In the genomic region with DNA sequence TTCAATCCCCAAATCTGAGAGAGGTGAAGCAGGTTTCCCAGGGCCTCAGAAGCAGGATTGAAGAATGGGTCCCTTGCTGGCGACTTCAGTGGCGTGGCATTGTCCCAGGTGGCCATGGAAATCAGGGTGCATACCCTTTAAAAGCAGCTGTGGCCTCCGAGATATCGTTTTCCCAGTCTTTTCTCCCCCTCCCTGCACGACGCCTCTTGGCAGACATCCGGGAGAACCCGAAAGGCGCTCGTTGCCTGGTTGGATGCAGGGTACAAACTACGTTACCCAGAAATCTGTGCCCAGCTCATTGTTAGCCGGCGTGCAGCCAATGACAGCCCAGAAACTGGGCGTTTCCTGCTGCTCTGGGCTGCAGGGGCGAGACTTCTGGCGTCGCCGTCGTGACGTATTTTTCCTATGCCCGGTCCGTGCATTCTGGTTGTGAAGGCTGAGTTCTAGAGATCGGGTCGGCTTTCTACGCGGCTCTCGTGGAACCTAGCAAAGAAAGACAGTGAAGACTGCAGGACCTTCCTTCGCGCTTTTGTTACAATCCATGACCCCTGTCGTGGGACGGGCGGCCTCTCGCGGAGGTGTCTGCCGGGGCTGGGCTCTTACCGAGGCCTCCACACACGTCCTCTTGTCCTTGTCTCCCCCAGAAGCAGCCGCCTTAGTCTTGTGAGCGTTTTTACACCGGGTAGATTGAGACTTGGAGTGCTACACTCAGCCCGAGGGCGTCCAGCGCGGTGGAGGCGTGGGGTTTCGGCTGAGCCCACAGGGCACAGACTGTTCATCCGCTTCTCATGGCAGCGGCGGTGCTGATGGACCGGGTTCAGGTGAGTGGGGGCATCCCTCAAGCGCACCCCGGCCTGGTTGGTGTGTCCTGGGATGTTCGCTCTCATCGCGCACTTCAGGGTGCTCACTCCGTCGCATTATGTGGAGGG, we compare ENCODE assay signal across 8 cellular contexts. TPM values are rescaled to one million over a fixed set of nuclear protein-coding genes. Genes with fewer than 3 reads are reported as not detected.
A peak's percentile ranks its signal among the peaks of the same experiment; 100 is the strongest.
DNase-seq lines count a peak whose midpoint lies in the region; TF ChIP-seq lines count a peak whose summit lies in the region.

Gene ZNF304, plus strand, starts transcription at position 395 of the 929 bp plus-strand sequence. Its CDS starts 394 bp downstream, at position 789.

- H3K79me2 ChIP-seq in parathyroid adenoma: peaks cover 24% of the 10 kb centered on the region

- TF ChIP-seq CTCF in GM06990 (IDR thresholded peaks at IDR 0.05; ENCODE audit: insufficient read depth, low read length, poor library complexity, severe bottlenecking) (no peak), HFF-Myc (IDR thresholded peaks at IDR 0.05; ENCODE audit: low read depth, low read length, missing control alignments) (no peak), NB4 (IDR thresholded peaks at IDR 0.05; ENCODE audit: low read depth, low read length) (no peak), parathyroid adenoma (IDR thresholded peaks at IDR 0.05) (no peak), tibial nerve (IDR thresholded peaks at IDR 0.05) (no peak)

- H3K4me1 ChIP-seq in parathyroid adenoma: peaks cover 4% of the 10 kb centered on the region
- peaks cover 0 to 16% (median 13%) of the 10 kb centered on the region in 4 donors for H3K4me1 ChIP-seq in tibial nerve

- peak within 1 kb of the TSS; percentile 87 for H2AFZ ChIP-seq in parathyroid adenoma

- H3K36me3 ChIP-seq in GM06990 (ENCODE audit: control insufficient read depth, insufficient read depth, low read length) (peaks cover 10% of the 10 kb centered on the region), parathyroid adenoma (ENCODE audit: control insufficient read depth, insufficient read depth, low read length) (no peaks in the 10 kb centered on the region), tibial nerve (peaks cover 12 to 38% (median 24%) of the 10 kb centered on the region in 3 donors)

- no peaks in the 10 kb centered on the region for H3K9me3 ChIP-seq in parathyroid adenoma (ENCODE audit: control insufficient read depth, low read length)
- H3K9me3 ChIP-seq in tibial nerve: peaks cover 0 to 43% (median 15%) of the 10 kb centered on the region in 4 donors

- peak within 1 kb of the TSS; percentile 98 for H3K4me3 ChIP-seq in GM06990 (replicated peaks; ENCODE audit: low read depth, low read length)
- H3K4me3 ChIP-seq in HFF-Myc (replicated peaks; ENCODE audit: low read depth, low read length): peak within 1 kb of the TSS; percentile 95
- peak within 1 kb of the TSS; percentile 86 for H3K4me3 ChIP-seq in NB4 (ENCODE audit: low read depth, low read length)
- H3K4me3 ChIP-seq in parathyroid adenoma (ENCODE audit: low read depth, low read length): peak within 1 kb of the TSS; percentile 90
- H3K4me3 ChIP-seq in tibial nerve: peak within 1 kb of the TSS; percentile 80 to 95 (median 82)

- TF ChIP-seq EP300 in tibial nerve (IDR thresholded peaks at IDR 0.05): peak; percentile 48 to 69

- 1 to 3% methylated on average over 54 to 57 of the region's 57 CpGs for WGBS in tibial nerve, 2 donors

- intact Hi-C loops in cardiac septum (cut with DNase I): loop anchor here (2.0 to 5.0 kb wide), 2 partner anchors 41 to 70 kb away; partner anchors contain the start of gene ZNF460

- H3K4me2 ChIP-seq in parathyroid adenoma (ENCODE audit: low read length): peak within 1 kb of the TSS; percentile 74

- peak; percentile 81 for DNase-seq in GM06990 (ENCODE audit: extremely low read depth, insufficient read length)
- peak; percentile 89 for DNase-seq in HFF-Myc (ENCODE audit: extremely low read depth, low read depth)
- DNase-seq in NB4 (ENCODE audit: low read depth): peak; percentile 91
- DNase-seq in SKM-1 treated with dmso at 0.1 percent for 144 hours (lab: John Stamatoyannopoulos, UW; ENCODE audit: unreplicated experiment): peak; percentile 67
- DNase-seq in activated naive CD8-positive, alpha-beta T cell treated with anti-CD3 and anti-CD28 coated beads, Interleukin-2, amount 50 U/mL, for 16 hours (ENCODE audit: low read depth, low spot score): peak; percentile 64
- DNase-seq in cardiac septum (ENCODE audit: low spot score): peak; percentile 96
- DNase-seq in tibial nerve (ENCODE audit: low spot score in 2 of 2): peak; percentile 76 to 87

- H3K9ac ChIP-seq in parathyroid adenoma: peak within 1 kb of the TSS; percentile 28

- H3K27me3 ChIP-seq in GM06990 (replicated peaks; ENCODE audit: control insufficient read depth, insufficient read depth, low read length) (no peaks in the 10 kb centered on the region), parathyroid adenoma (ENCODE audit: control insufficient read depth, insufficient read depth, low read length) (no peaks in the 10 kb centered on the region), tibial nerve (no peaks in the 10 kb centered on the region)

- peak within 1 kb of the TSS; percentile 61 for H3K27ac ChIP-seq in parathyroid adenoma
- H3K27ac ChIP-seq in tibial nerve: peak within 1 kb of the TSS in 3 of 4 donors; percentile 73 to 86 (median 73)

- peak; percentile 41 for TF ChIP-seq POLR2A in NB4 (IDR thresholded peaks at IDR 0.05; ENCODE audit: extremely low read depth, insufficient read length)
- TF ChIP-seq POLR2A in tibial nerve (IDR thresholded peaks at IDR 0.05): no peak

RNA-seq across cellular contexts. Expression of gene ZNF304, which starts in this region (rescaled TPM):
- total RNA-seq in cardiac septum: 10.0 TPM
- total RNA-seq in tibial nerve: 1 to 10 TPM; 5.1 to 7.6 (median 6.0) TPM

Comparison
In these comparisons a context has a peak if more than half of its experiments do, and no peak if none do; other contexts are left out.
1. Peak in every context shown above with its lines: DNase-seq, H3K4me3 ChIP-seq and H3K27ac ChIP-seq.